Comparison of ENCODE assay signal across 1 cellular context in the genomic region with DNA sequence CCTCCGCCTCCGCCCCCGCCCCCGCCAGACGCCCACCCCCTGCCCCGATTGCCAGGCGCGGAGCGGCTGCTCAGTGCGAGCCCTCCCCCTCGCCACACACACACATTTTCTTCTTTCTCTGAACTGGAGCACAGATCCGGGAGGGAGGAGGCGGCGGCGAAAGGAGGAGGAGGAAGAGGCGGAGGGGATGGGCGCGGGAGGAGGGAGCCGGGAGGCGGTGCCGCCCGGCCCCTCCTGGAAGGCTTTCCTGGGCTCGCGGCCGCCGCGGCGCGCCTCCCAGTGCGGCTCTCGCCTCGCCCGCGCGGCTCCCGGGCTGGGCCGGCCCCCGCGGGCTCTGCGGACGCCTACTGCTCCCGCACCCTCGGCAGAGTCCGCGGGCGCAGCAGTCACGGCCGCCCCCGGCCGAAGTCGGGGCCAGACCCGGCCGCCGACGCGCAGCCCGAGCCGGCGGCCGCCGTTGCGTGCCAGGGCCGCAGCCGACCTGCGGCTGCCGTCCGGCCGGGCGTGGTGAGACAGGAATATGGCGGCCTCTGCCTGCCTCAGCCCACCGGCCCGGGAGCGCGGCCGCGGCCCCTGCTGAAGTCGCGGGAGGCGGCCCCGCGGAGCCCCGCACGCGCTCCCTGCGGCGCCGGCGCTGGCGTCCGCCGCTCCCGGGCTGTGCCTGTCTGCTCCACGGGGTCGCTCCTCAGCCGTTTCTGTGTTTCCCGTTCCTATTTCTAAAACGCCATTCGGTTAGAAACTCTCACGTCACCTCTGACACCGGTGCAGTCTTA.
A peak's percentile ranks its signal among the peaks of the same experiment; 100 is the strongest.
TF ChIP-seq lines count a peak whose summit lies in the region.

No MANE protein-coding gene starts in this region.

TF ChIP-seq in K562, 482 proteins besides CTCF, POLR2A, EP300 and RAD21 (continued from another document and continues in another):
- TF ChIP-seq, protein P1, sequence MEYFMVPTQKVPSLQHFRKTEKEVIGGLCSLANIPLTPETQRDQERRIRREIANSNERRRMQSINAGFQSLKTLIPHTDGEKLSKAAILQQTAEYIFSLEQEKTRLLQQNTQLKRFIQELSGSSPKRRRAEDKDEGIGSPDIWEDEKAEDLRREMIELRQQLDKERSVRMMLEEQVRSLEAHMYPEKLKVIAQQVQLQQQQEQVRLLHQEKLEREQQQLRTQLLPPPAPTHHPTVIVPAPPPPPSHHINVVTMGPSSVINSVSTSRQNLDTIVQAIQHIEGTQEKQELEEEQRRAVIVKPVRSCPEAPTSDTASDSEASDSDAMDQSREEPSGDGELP (CRISPR knock-in tag; IDR thresholded peaks at IDR 0.05; ENCODE audit: borderline replicate concordance): no peak
- TF ChIP-seq PHF8 (IDR thresholded peaks at IDR 0.05; ENCODE audit: borderline replicate concordance, low read length): peak; percentile 69; the same call in 1 of the 2 replicates
- no peak for TF ChIP-seq BHLHE40 (IDR thresholded peaks at IDR 0.05; ENCODE audit: low read length)
- TF ChIP-seq ZNF644 (tag; IDR thresholded peaks at IDR 0.05; ENCODE audit: low read depth): no peak
- TF ChIP-seq, protein P2, sequence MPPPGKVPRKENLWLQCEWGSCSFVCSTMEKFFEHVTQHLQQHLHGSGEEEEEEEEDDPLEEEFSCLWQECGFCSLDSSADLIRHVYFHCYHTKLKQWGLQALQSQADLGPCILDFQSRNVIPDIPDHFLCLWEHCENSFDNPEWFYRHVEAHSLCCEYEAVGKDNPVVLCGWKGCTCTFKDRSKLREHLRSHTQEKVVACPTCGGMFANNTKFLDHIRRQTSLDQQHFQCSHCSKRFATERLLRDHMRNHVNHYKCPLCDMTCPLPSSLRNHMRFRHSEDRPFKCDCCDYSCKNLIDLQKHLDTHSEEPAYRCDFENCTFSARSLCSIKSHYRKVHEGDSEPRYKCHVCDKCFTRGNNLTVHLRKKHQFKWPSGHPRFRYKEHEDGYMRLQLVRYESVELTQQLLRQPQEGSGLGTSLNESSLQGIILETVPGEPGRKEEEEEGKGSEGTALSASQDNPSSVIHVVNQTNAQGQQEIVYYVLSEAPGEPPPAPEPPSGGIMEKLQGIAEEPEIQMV (tag; conservative IDR thresholded peaks at IDR 0.05; ENCODE audit: low read depth): no peak
- TF ChIP-seq SMAD4 (CRISPR knock-in tag; conservative IDR thresholded peaks at IDR 0.05): peak; percentile 37
- TF ChIP-seq, protein P3, sequence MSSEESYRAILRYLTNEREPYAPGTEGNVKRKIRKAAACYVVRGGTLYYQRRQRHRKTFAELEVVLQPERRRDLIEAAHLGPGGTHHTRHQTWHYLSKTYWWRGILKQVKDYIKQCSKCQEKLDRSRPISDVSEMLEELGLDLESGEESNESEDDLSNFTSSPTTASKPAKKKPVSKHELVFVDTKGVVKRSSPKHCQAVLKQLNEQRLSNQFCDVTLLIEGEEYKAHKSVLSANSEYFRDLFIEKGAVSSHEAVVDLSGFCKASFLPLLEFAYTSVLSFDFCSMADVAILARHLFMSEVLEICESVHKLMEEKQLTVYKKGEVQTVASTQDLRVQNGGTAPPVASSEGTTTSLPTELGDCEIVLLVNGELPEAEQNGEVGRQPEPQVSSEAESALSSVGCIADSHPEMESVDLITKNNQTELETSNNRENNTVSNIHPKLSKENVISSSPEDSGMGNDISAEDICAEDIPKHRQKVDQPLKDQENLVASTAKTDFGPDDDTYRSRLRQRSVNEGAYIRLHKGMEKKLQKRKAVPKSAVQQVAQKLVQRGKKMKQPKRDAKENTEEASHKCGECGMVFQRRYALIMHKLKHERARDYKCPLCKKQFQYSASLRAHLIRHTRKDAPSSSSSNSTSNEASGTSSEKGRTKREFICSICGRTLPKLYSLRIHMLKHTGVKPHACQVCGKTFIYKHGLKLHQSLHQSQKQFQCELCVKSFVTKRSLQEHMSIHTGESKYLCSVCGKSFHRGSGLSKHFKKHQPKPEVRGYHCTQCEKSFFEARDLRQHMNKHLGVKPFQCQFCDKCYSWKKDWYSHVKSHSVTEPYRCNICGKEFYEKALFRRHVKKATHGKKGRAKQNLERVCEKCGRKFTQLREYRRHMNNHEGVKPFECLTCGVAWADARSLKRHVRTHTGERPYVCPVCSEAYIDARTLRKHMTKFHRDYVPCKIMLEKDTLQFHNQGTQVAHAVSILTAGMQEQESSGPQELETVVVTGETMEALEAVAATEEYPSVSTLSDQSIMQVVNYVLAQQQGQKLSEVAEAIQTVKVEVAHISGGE (CRISPR knock-in tag; IDR thresholded peaks at IDR 0.05): 0 out of 6 replicates have a peak, but pooled peaks of 1 of the 3 experiments have one; percentile 38
- peak; percentile 86 for TF ChIP-seq RBBP5 (IDR thresholded peaks at IDR 0.05; ENCODE audit: borderline replicate concordance, insufficient read depth, low read length, poor library complexity, severe bottlenecking)
- TF ChIP-seq CTBP1 (IDR thresholded peaks at IDR 0.05; ENCODE audit: borderline replicate concordance): peak; percentile 66
- 0 out of 2 replicates have a peak, but pooled peaks have one; percentile 46 for TF ChIP-seq ZNF589 (CRISPR knock-in tag; IDR thresholded peaks at IDR 0.05; ENCODE audit: low read depth)
- TF ChIP-seq YY1 (IDR thresholded peaks at IDR 0.05; ENCODE audit: borderline replicate concordance in 1 of 3, control insufficient read depth in 1 of 3, extremely low read depth in 1 of 3, insufficient read depth in 3 of 3, insufficient read length in 1 of 3, insufficient replicate concordance in 2 of 3, low read depth in 1 of 3, low read length in 2 of 3): peak in 2 of 3 experiments; percentile 29 to 78
- TF ChIP-seq EGR1 (conservative IDR thresholded peaks at IDR 0.05): peak; percentile 89
- TF ChIP-seq GTF2E2 (tag; IDR thresholded peaks at IDR 0.05): peak; percentile 48; the same call in 1 of the 2 replicates
- TF ChIP-seq PTRF (tag; IDR thresholded peaks at IDR 0.05): no peak
- TF ChIP-seq MTA2 (IDR thresholded peaks at IDR 0.05; ENCODE audit: low read depth): no peak
- TF ChIP-seq TAF1 (IDR thresholded peaks at IDR 0.05; ENCODE audit: control insufficient read depth, extremely low read depth, insufficient read depth, low read length, severe bottlenecking): peak; percentile 57
- TF ChIP-seq TEAD4 (IDR thresholded peaks at IDR 0.05; ENCODE audit: low read length): peak; percentile 16; the same call in 1 of the 2 replicates
- no peak for TF ChIP-seq TEAD4 (CRISPR knock-in tag; IDR thresholded peaks at IDR 0.05; ENCODE audit: borderline replicate concordance)
- TF ChIP-seq MAZ (CRISPR knock-in tag; conservative IDR thresholded peaks at IDR 0.05 in 1 of 2, IDR thresholded peaks at IDR 0.05 in 1 of 2): peak; percentile 42 to 48; a peak in 1 of 4 replicates
- TF ChIP-seq, protein P4, sequence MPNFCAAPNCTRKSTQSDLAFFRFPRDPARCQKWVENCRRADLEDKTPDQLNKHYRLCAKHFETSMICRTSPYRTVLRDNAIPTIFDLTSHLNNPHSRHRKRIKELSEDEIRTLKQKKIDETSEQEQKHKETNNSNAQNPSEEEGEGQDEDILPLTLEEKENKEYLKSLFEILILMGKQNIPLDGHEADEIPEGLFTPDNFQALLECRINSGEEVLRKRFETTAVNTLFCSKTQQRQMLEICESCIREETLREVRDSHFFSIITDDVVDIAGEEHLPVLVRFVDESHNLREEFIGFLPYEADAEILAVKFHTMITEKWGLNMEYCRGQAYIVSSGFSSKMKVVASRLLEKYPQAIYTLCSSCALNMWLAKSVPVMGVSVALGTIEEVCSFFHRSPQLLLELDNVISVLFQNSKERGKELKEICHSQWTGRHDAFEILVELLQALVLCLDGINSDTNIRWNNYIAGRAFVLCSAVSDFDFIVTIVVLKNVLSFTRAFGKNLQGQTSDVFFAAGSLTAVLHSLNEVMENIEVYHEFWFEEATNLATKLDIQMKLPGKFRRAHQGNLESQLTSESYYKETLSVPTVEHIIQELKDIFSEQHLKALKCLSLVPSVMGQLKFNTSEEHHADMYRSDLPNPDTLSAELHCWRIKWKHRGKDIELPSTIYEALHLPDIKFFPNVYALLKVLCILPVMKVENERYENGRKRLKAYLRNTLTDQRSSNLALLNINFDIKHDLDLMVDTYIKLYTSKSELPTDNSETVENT (CRISPR knock-in tag; IDR thresholded peaks at IDR 0.05): peak; percentile 22; the same call in 1 of the 2 replicates
- TF ChIP-seq, protein P5, sequence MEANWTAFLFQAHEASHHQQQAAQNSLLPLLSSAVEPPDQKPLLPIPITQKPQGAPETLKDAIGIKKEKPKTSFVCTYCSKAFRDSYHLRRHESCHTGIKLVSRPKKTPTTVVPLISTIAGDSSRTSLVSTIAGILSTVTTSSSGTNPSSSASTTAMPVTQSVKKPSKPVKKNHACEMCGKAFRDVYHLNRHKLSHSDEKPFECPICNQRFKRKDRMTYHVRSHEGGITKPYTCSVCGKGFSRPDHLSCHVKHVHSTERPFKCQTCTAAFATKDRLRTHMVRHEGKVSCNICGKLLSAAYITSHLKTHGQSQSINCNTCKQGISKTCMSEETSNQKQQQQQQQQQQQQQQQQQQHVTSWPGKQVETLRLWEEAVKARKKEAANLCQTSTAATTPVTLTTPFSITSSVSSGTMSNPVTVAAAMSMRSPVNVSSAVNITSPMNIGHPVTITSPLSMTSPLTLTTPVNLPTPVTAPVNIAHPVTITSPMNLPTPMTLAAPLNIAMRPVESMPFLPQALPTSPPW (CRISPR knock-in tag; IDR thresholded peaks at IDR 0.05): peak; percentile 86
- TF ChIP-seq, protein P6, sequence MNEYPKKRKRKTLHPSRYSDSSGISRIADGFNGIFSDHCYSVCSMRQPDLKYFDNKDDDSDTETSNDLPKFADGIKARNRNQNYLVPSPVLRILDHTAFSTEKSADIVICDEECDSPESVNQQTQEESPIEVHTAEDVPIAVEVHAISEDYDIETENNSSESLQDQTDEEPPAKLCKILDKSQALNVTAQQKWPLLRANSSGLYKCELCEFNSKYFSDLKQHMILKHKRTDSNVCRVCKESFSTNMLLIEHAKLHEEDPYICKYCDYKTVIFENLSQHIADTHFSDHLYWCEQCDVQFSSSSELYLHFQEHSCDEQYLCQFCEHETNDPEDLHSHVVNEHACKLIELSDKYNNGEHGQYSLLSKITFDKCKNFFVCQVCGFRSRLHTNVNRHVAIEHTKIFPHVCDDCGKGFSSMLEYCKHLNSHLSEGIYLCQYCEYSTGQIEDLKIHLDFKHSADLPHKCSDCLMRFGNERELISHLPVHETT (CRISPR knock-in tag; conservative IDR thresholded peaks at IDR 0.05 in 1 of 2, IDR thresholded peaks at IDR 0.05 in 1 of 2): peak in 1 of 2 experiments; percentile 78; a peak in 1 of 4 replicates
- TF ChIP-seq, protein P7, sequence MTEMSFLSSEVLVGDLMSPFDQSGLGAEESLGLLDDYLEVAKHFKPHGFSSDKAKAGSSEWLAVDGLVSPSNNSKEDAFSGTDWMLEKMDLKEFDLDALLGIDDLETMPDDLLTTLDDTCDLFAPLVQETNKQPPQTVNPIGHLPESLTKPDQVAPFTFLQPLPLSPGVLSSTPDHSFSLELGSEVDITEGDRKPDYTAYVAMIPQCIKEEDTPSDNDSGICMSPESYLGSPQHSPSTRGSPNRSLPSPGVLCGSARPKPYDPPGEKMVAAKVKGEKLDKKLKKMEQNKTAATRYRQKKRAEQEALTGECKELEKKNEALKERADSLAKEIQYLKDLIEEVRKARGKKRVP (CRISPR knock-in tag; IDR thresholded peaks at IDR 0.05): no peak
- TF ChIP-seq RBFOX2 (IDR thresholded peaks at IDR 0.05; ENCODE audit: low read depth, low read length): peak; percentile 83
- TF ChIP-seq MCM2 (IDR thresholded peaks at IDR 0.05; ENCODE audit: low read depth): no peak
- no peak for TF ChIP-seq RNF2 (IDR thresholded peaks at IDR 0.05)
- TF ChIP-seq ETV6 (IDR thresholded peaks at IDR 0.05; ENCODE audit: borderline replicate concordance in 1 of 2, low read depth in 2 of 2, low read length in 1 of 2): no peak
- TF ChIP-seq ETV6 (CRISPR knock-in tag; IDR thresholded peaks at IDR 0.05; ENCODE audit: borderline replicate concordance): no peak
- TF ChIP-seq, protein P8, sequence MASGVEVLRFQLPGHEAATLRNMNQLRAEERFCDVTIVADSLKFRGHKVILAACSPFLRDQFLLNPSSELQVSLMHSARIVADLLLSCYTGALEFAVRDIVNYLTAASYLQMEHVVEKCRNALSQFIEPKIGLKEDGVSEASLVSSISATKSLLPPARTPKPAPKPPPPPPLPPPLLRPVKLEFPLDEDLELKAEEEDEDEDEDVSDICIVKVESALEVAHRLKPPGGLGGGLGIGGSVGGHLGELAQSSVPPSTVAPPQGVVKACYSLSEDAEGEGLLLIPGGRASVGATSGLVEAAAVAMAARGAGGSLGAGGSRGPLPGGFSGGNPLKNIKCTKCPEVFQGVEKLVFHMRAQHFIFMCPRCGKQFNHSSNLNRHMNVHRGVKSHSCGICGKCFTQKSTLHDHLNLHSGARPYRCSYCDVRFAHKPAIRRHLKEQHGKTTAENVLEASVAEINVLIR (CRISPR knock-in tag; IDR thresholded peaks at IDR 0.05): no peak
- TF ChIP-seq SIN3A (IDR thresholded peaks at IDR 0.05; ENCODE audit: borderline replicate concordance in 2 of 2, control insufficient read depth in 1 of 2, low read depth in 2 of 2, low read length in 2 of 2): peak in 1 of 2 experiments; percentile 61; a peak in 1 of 4 replicates
- no peak for TF ChIP-seq HIVEP1 (CRISPR knock-in tag; IDR thresholded peaks at IDR 0.05)
- TF ChIP-seq, protein P9, sequence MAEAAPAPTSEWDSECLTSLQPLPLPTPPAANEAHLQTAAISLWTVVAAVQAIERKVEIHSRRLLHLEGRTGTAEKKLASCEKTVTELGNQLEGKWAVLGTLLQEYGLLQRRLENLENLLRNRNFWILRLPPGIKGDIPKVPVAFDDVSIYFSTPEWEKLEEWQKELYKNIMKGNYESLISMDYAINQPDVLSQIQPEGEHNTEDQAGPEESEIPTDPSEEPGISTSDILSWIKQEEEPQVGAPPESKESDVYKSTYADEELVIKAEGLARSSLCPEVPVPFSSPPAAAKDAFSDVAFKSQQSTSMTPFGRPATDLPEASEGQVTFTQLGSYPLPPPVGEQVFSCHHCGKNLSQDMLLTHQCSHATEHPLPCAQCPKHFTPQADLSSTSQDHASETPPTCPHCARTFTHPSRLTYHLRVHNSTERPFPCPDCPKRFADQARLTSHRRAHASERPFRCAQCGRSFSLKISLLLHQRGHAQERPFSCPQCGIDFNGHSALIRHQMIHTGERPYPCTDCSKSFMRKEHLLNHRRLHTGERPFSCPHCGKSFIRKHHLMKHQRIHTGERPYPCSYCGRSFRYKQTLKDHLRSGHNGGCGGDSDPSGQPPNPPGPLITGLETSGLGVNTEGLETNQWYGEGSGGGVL (CRISPR knock-in tag; IDR thresholded peaks at IDR 0.05): no peak
- TF ChIP-seq SMC3 (conservative IDR thresholded peaks at IDR 0.05; ENCODE audit: insufficient read depth, low read depth, low read length): no peak
